In the genomic region with DNA sequence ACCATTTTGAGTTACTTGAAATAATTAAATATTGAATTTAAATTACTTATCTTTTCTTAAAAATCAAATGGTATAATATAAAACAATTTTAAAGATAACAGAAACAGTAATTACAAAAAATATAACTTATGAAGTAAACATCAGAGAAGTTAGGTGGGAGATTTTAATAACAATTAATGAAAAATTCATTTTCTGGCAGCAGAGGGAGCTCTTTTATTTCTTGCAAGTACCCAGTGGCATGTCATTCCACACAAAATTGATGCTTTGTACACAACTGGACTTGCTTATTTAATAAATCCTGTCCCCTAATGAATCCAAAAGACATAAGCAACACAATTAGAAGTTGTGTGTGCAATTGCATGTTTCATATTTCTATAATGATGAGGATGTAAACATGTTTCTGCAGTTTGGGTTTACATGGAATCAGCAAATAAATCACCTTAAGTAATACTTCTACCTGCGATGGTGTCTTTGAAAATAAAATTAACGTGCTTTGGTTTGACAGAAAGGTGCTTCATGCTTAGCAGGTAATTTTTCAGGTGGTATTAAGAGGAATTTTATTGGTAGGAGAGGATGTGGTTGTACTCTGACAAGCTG, we compare ENCODE assay signal across 9 cellular contexts.
A peak's percentile ranks its signal among the peaks of the same experiment; 100 is the strongest.
DNase-seq lines count a peak whose midpoint lies in the region; ATAC-seq and TF ChIP-seq lines count a peak whose summit lies in the region.
"Had no signal": no experiment of that assay in that cellular context is flagged by ENCODE, and none has a peak within 500 bp of the region (broad histone marks: within the 10 kb centered on the region; RNA-seq: fewer than 3 reads in every experiment).

No MANE protein-coding gene starts in this region.

- H3K27ac ChIP-seq in breast epithelium (no peak overlapping the region), left lung (no peak overlapping the region), caudate nucleus (ENCODE audit: low read depth, low read length) (no peak overlapping the region)

- H3K36me3 ChIP-seq in breast epithelium (no peaks in the 10 kb centered on the region), left lung (no peaks in the 10 kb centered on the region)

- H3K27me3 ChIP-seq in breast epithelium (no peaks in the 10 kb centered on the region), left lung (no peaks in the 10 kb centered on the region)

- H3K4me1 Mint-ChIP-seq in MCF 10A (ENCODE audit: insufficient read depth, unreplicated experiment): no peaks in the 10 kb centered on the region
- H3K4me1 Mint-ChIP-seq in activated naive CD4-positive, alpha-beta T cell treated with anti-CD3 and anti-CD28 coated beads for 36 hours (ENCODE audit: low read depth): no peaks in the 10 kb centered on the region

- DNase-seq in MCF 10A (ENCODE audit: unreplicated experiment): peak; percentile 23
- DNase-seq in breast epithelium (ENCODE audit: low spot score in 2 of 2): no peak
- peak; percentile 38 for DNase-seq in NCI-H69 (lab: John Stamatoyannopoulos, UW)
- no peak for DNase-seq in epithelial cell of proximal tubule (ENCODE audit: low read depth)
- no peak for DNase-seq in iPS-NIHi11 (ENCODE audit: low spot score)
- DNase-seq in activated naive CD4-positive, alpha-beta T cell treated with anti-CD3 and anti-CD28 coated beads for 36 hours: no peak
- no peak for DNase-seq in left lung
- DNase-seq in caudate nucleus (lab: John Stamatoyannopoulos, UW): no peak

- no TSS peak for BruUV-seq in MCF 10A (replicated peaks; lab: Mats Ljungman, UMichigan)

- H3K4me1 ChIP-seq in breast epithelium (no peaks in the 10 kb centered on the region), left lung (no peaks in the 10 kb centered on the region)

- H3K36me3 Mint-ChIP-seq in MCF 10A (ENCODE audit: insufficient read depth, unreplicated experiment): no peaks in the 10 kb centered on the region
- no peaks in the 10 kb centered on the region for H3K36me3 Mint-ChIP-seq in activated naive CD4-positive, alpha-beta T cell treated with anti-CD3 and anti-CD28 coated beads for 36 hours (ENCODE audit: low read depth)

- ATAC-seq in left lung: no peak

- H3K4me3 ChIP-seq in breast epithelium: no peak overlapping the region
- H3K4me3 ChIP-seq in epithelial cell of proximal tubule (ENCODE audit: low read depth, low read length): no peak overlapping the region
- H3K4me3 ChIP-seq in left lung: no peak overlapping the region

- H3K4me3 Mint-ChIP-seq in MCF 10A (ENCODE audit: unreplicated experiment): no peak overlapping the region
- no peak overlapping the region for H3K4me3 Mint-ChIP-seq in activated naive CD4-positive, alpha-beta T cell treated with anti-CD3 and anti-CD28 coated beads for 36 hours
- H3K4me3 Mint-ChIP-seq: T-helper 2 cell treated with Interferon-gamma antibody and Interleukin-4, amounts not matched to agents 5 μg/mL and 100 μg/mL, for 36 hours had no signal

- no peak overlapping the region for H3K27ac Mint-ChIP-seq in MCF 10A (ENCODE audit: low read depth, unreplicated experiment)
- no peak overlapping the region for H3K27ac Mint-ChIP-seq in activated naive CD4-positive, alpha-beta T cell treated with anti-CD3 and anti-CD28 coated beads for 36 hours
- H3K27ac Mint-ChIP-seq: T-helper 2 cell treated with Interferon-gamma antibody and Interleukin-4, amounts not matched to agents 5 μg/mL and 100 μg/mL, for 36 hours had no signal

- TF ChIP-seq CTCF in MCF 10A (IDR thresholded peaks at IDR 0.05; ENCODE audit: unreplicated experiment) (peak; percentile 46), breast epithelium (IDR thresholded peaks at IDR 0.05) (no peak), epithelial cell of proximal tubule (conservative IDR thresholded peaks at IDR 0.05; ENCODE audit: low read depth, low read length) (peak; percentile 54), left lung (IDR thresholded peaks at IDR 0.05) (peak in 1 of 2 donors; percentile 31)

- intact Hi-C loops in MCF 10A (cut with micrococcal nuclease): no loop called here
- intact Hi-C loops in breast epithelium (cut with DNase I; ENCODE audit: low total_unique reads): no loop called here
- intact Hi-C loops in activated naive CD4-positive, alpha-beta T cell treated with anti-CD3 and anti-CD28 coated beads for 36 hours (cut with micrococcal nuclease): no loop called here
- intact Hi-C loops in left lung (cut with DNase I): no loop called here

- peaks cover 0 to 3% of the 10 kb centered on the region in 2 donors for H3K9me3 ChIP-seq in breast epithelium
- H3K9me3 ChIP-seq in left lung: peaks cover 0 to 3% of the 10 kb centered on the region in 2 donors

- no peaks in the 10 kb centered on the region for H3K9me3 Mint-ChIP-seq in MCF 10A (ENCODE audit: unreplicated experiment)
- H3K9me3 Mint-ChIP-seq in activated naive CD4-positive, alpha-beta T cell treated with anti-CD3 and anti-CD28 coated beads for 36 hours: peaks cover 4% of the 10 kb centered on the region
- H3K9me3 Mint-ChIP-seq: T-helper 2 cell treated with Interferon-gamma antibody and Interleukin-4, amounts not matched to agents 5 μg/mL and 100 μg/mL, for 36 hours had no signal

- CTCF ChIA-PET in MCF 10A (lab: Yijun Ruan, JAX): interaction anchor here (0.6 to 2.0 kb wide), 5 partner anchors 14 to 622 kb away, joined by 3 to 7 read pairs (median 3); no protein-coding TSS in a partner anchor
- CTCF ChIA-PET in activated naive CD4-positive, alpha-beta T cell treated with anti-CD3 and anti-CD28 coated beads for 36 hours (lab: Charles Lee): interaction anchor here (1.1 kb wide), 1 partner anchor 12 kb away, joined by 3 read pairs; no protein-coding TSS in a partner anchor

- peaks cover 74% of the 10 kb centered on the region for H3K27me3 Mint-ChIP-seq in MCF 10A (ENCODE audit: insufficient read depth, unreplicated experiment)
- H3K27me3 Mint-ChIP-seq in activated naive CD4-positive, alpha-beta T cell treated with anti-CD3 and anti-CD28 coated beads for 36 hours (ENCODE audit: low read depth): no peaks in the 10 kb centered on the region

- POLR2A ChIA-PET in MCF 10A (lab: Yijun Ruan, JAX): no interaction called here

- no peak for TF ChIP-seq POLR2A in breast epithelium (IDR thresholded peaks at IDR 0.05)

Comparison
In these comparisons a context has a peak if more than half of its experiments do, and no peak if none do; other contexts are left out.
1. DNase-seq: peak in MCF 10A (single experiment) and NCI-H69 (single experiment); none in breast epithelium (0 of 2), epithelial cell of proximal tubule (single experiment), iPS-NIHi11 (single experiment), activated naive CD4-positive, alpha-beta T cell treated with anti-CD3 and anti-CD28 coated beads for 36 hours (single experiment), left lung (0 of 2) and caudate nucleus (0 of 61).
2. CTCF ChIP-seq: peak in MCF 10A (single experiment) and epithelial cell of proximal tubule (single experiment); none in breast epithelium (0 of 3).